In the genomic region with DNA sequence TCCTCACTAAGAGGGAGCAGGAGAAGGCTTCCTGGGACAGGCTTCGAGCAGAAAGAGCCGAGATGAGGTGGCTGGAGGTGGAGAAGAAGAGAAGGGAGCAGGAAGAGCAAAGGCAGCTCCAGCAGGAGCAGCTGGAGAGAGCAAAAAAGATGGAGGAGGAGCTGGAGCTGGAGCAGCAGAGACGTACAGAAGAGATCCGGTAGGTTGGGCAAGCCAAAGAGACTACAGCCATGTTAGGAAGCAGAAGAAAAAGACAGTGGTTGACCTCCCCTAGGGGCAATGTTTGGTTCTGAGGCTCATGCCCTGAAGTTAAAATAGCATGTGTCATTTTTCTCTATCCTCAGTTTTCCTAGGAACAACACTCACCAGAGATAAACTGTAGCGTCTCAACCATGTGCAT, we compare ENCODE assay signal across 1 cellular context.
TF ChIP-seq lines count a peak whose summit lies in the region.

No MANE protein-coding gene starts in this region.

TF ChIP-seq in HepG2, 621 proteins besides CTCF, POLR2A, EP300 and RAD21:
- TF ChIP-seq, protein P1, sequence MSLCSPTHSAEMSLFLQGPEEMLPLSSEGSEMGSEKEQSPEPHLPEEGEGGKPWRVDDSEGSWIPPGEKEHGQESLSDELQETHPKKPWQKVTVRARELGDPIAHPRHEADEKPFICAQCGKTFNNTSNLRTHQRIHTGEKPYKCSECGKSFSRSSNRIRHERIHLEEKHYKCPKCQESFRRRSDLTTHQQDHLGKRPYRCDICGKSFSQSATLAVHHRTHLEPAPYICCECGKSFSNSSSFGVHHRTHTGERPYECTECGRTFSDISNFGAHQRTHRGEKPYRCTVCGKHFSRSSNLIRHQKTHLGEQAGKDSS (CRISPR knock-in tag; IDR thresholded peaks at IDR 0.05; ENCODE audit: borderline replicate concordance, low read depth), result no peak
- TF ChIP-seq CHD4 (IDR thresholded peaks at IDR 0.05; ENCODE audit: borderline replicate concordance, low read length) (no peak), SATB2 (CRISPR knock-in tag; IDR thresholded peaks at IDR 0.05) (no peak), ZNF282 (IDR thresholded peaks at IDR 0.05; ENCODE audit: partially characterized antibody) (no peak)
- TF ChIP-seq, protein P2, sequence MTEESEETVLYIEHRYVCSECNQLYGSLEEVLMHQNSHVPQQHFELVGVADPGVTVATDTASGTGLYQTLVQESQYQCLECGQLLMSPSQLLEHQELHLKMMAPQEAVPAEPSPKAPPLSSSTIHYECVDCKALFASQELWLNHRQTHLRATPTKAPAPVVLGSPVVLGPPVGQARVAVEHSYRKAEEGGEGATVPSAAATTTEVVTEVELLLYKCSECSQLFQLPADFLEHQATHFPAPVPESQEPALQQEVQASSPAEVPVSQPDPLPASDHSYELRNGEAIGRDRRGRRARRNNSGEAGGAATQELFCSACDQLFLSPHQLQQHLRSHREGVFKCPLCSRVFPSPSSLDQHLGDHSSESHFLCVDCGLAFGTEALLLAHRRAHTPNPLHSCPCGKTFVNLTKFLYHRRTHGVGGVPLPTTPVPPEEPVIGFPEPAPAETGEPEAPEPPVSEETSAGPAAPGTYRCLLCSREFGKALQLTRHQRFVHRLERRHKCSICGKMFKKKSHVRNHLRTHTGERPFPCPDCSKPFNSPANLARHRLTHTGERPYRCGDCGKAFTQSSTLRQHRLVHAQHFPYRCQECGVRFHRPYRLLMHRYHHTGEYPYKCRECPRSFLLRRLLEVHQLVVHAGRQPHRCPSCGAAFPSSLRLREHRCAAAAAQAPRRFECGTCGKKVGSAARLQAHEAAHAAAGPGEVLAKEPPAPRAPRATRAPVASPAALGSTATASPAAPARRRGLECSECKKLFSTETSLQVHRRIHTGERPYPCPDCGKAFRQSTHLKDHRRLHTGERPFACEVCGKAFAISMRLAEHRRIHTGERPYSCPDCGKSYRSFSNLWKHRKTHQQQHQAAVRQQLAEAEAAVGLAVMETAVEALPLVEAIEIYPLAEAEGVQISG (CRISPR knock-in tag; IDR thresholded peaks at IDR 0.05), result no peak
